19 cellular contexts compared by ENCODE assay signal in the genomic region with DNA sequence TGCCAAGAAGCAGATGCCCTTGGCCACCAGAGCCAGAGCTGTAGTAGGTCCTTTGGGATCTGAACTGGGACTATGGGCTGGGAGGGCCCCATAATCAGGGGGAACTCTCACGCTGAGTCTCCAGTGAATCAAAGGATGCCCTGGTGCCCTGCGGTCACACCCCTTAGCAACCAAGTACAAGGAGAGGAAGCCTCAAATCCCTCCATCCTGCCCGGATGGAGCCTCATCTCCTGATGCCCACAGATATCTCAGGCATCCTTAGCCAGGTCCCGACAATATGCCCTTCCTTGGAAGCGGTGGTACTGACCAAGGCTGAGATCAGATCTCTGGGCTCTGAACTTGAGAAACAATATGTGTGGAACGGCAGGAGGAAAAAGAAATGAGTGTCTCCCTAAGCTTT. TPM values are rescaled to one million over a fixed set of nuclear protein-coding genes. Genes with fewer than 3 reads are reported as not detected.
DNase-seq lines count a peak whose midpoint lies in the region; ATAC-seq and TF ChIP-seq lines count a peak whose summit lies in the region.
"Had no signal": no experiment of that assay in that cellular context is flagged by ENCODE, and none has a peak within 500 bp of the region (broad histone marks: within the 10 kb centered on the region; RNA-seq: fewer than 3 reads in every experiment).

No MANE protein-coding gene starts in this region.

- H3K27me3 ChIP-seq in fibroblast of lung (ENCODE audit: control insufficient read depth, insufficient read depth, low read length) (no peaks in the 10 kb centered on the region), colonic mucosa (peaks cover 7% of the 10 kb centered on the region)
- H3K27me3 ChIP-seq: tibial artery had no signal

- TF ChIP-seq CTCF in fibroblast of lung (conservative IDR thresholded peaks at IDR 0.05 in 1 of 2, IDR thresholded peaks at IDR 0.05 in 1 of 2; ENCODE audit: low read depth in 1 of 2, low read length in 2 of 2) (no peak), progenitor cell of endocrine pancreas (IDR thresholded peaks at IDR 0.05; ENCODE audit: unreplicated experiment) (no peak), colonic mucosa (IDR thresholded peaks at IDR 0.05) (no peak)

- peak overlapping the region; percentile 12 for H3K27ac Mint-ChIP-seq in activated T-helper 17 cell treated with anti-CD3 and anti-CD28 coated beads, Interleukin-2, amount 50 U/mL, for 72 hours
- H3K27ac Mint-ChIP-seq in progenitor cell of endocrine pancreas = peak overlapping the region; percentile 57
- H3K27ac Mint-ChIP-seq in effector memory CD8-positive, alpha-beta T cell = no peak overlapping the region

- H3K9ac ChIP-seq in fibroblast of lung (ENCODE audit: insufficient read depth, low read length) = no peak overlapping the region
- peak overlapping the region in 1 of 2 donors; percentile 35 for H3K9ac ChIP-seq in colonic mucosa (ENCODE audit: low read depth in 2 of 2, low read length in 2 of 2)

- H3K27me3 Mint-ChIP-seq in activated T-helper 17 cell treated with anti-CD3 and anti-CD28 coated beads, Interleukin-2, amount 50 U/mL, for 72 hours = peaks cover 12% of the 10 kb centered on the region
- H3K27me3 Mint-ChIP-seq in progenitor cell of endocrine pancreas = no peaks in the 10 kb centered on the region
- H3K27me3 Mint-ChIP-seq in effector memory CD8-positive, alpha-beta T cell = peaks cover 10 to 15% of the 10 kb centered on the region in 2 donors

- intact Hi-C loops in colonic mucosa (cut with DNase I) = no loop called here
- intact Hi-C loops in head of caudate nucleus (cut with DNase I) = no loop called here

- peaks cover 19% of the 10 kb centered on the region for H3K79me2 ChIP-seq in fibroblast of lung (ENCODE audit: control insufficient read depth, insufficient read depth, low read length)

- peak overlapping the region; percentile 94 for H3K4me2 ChIP-seq in fibroblast of lung (ENCODE audit: extremely low read depth, insufficient read depth, low read length)

- H3K36me3 ChIP-seq in fibroblast of lung (ENCODE audit: control insufficient read depth, insufficient read depth, low read length) (peaks cover 10% of the 10 kb centered on the region), colonic mucosa (no peaks in the 10 kb centered on the region)
- H3K36me3 ChIP-seq: prostate gland had no signal

- H3K4me1 ChIP-seq in fibroblast of lung (ENCODE audit: control insufficient read depth, extremely low read depth, insufficient read depth, low read length) (peaks cover 7% of the 10 kb centered on the region), colonic mucosa (no peaks in the 10 kb centered on the region)

- H3K4me1 Mint-ChIP-seq in activated T-helper 17 cell treated with anti-CD3 and anti-CD28 coated beads, Interleukin-2, amount 50 U/mL, for 72 hours = peaks cover 4% of the 10 kb centered on the region
- peaks cover 17% of the 10 kb centered on the region for H3K4me1 Mint-ChIP-seq in progenitor cell of endocrine pancreas (ENCODE audit: low read depth)
- H3K4me1 Mint-ChIP-seq in effector memory CD8-positive, alpha-beta T cell (ENCODE audit: low read depth in 2 of 2) = peaks cover 0 to 4% of the 10 kb centered on the region in 2 donors

- H3K9me3 Mint-ChIP-seq in activated T-helper 17 cell treated with anti-CD3 and anti-CD28 coated beads, Interleukin-2, amount 50 U/mL, for 72 hours = no peaks in the 10 kb centered on the region
- H3K9me3 Mint-ChIP-seq in progenitor cell of endocrine pancreas (ENCODE audit: low read depth) = no peaks in the 10 kb centered on the region
- no peaks in the 10 kb centered on the region for H3K9me3 Mint-ChIP-seq in effector memory CD8-positive, alpha-beta T cell

- H2AFZ ChIP-seq in fibroblast of lung (ENCODE audit: low read length) = no peak overlapping the region

- H3K4me3 Mint-ChIP-seq in activated T-helper 17 cell treated with anti-CD3 and anti-CD28 coated beads, Interleukin-2, amount 50 U/mL, for 72 hours = no peak overlapping the region
- no peak overlapping the region for H3K4me3 Mint-ChIP-seq in progenitor cell of endocrine pancreas (ENCODE audit: low read depth)
- H3K4me3 Mint-ChIP-seq in effector memory CD8-positive, alpha-beta T cell = no peak overlapping the region

- H3K27ac ChIP-seq in fibroblast of lung (ENCODE audit: insufficient read depth, low read length) (peak overlapping the region; percentile 86), colonic mucosa (no peak overlapping the region)
- H3K27ac ChIP-seq: prostate gland had no signal

- H3K36me3 Mint-ChIP-seq in activated T-helper 17 cell treated with anti-CD3 and anti-CD28 coated beads, Interleukin-2, amount 50 U/mL, for 72 hours (ENCODE audit: low read depth) = no peaks in the 10 kb centered on the region
- no peaks in the 10 kb centered on the region for H3K36me3 Mint-ChIP-seq in progenitor cell of endocrine pancreas (ENCODE audit: insufficient read depth)
- peaks cover 8% of the 10 kb centered on the region for H3K36me3 Mint-ChIP-seq in effector memory CD8-positive, alpha-beta T cell (ENCODE audit: insufficient read depth)

- no peak for ATAC-seq in activated T-helper 17 cell treated with anti-CD3 and anti-CD28 coated beads, Interleukin-2, amount 50 U/mL, for 72 hours (replicated peaks)
- no peak for ATAC-seq in effector memory CD8-positive, alpha-beta T cell (replicated peaks)
- no peak for ATAC-seq in HG02588 (IDR thresholded peaks at IDR 0.05; ENCODE audit: unreplicated experiment)

- no peaks in the 10 kb centered on the region for H4K20me1 ChIP-seq in fibroblast of lung (ENCODE audit: control insufficient read depth, extremely low read depth, insufficient read depth, low read length)

- DNase-seq in COLO829 (ENCODE audit: low spot score) = peak; percentile 13
- no peak for DNase-seq in fibroblast of lung (ENCODE audit: low read depth in 2 of 2)
- DNase-seq in progenitor cell of endocrine pancreas (ENCODE audit: low spot score, unreplicated experiment) = no peak
- DNase-seq in effector memory CD8-positive, alpha-beta T cell = no peak
- DNase-seq in colonic mucosa = no peak
- no peak for DNase-seq in head of caudate nucleus
- DNase-seq: activated CD4-positive, CD25-positive, alpha-beta regulatory T cell; activated effector memory CD4-positive, alpha-beta T cell treated with anti-CD3 and anti-CD28 coated beads, Interleukin-2, amount 50 U/mL, for 16 hours; aorta; effector CD4-positive, alpha-beta T cell; midbrain; NCI-H2107; NCI-H82; T-helper 1 cell; tibial artery had no signal

- H3K4me3 ChIP-seq in fibroblast of lung (replicated peaks in 1 of 4; ENCODE audit: control extremely low read depth in 1 of 4, insufficient read depth in 1 of 4, low read depth in 3 of 4, low read length in 4 of 4) = peak overlapping the region; percentile 64 to 77 (median 68)
- no peak overlapping the region for H3K4me3 ChIP-seq in colonic mucosa
- H3K4me3 ChIP-seq: prostate gland had no signal

- H3K9me3 ChIP-seq in fibroblast of lung (ENCODE audit: control insufficient read depth, insufficient read depth, low read depth, low read length) (no peaks in the 10 kb centered on the region), colonic mucosa (no peaks in the 10 kb centered on the region)
- H3K9me3 ChIP-seq: prostate gland, tibial artery had no signal

RNA-seq across cellular contexts. Expression of a gene that starts 1.7 kb away (rescaled TPM):
- 10 to 100 TPM in 1 of 2 donors, 1 to 10 TPM in 1; 6.5 to 17.6 TPM for total RNA-seq in activated T-helper 17 cell treated with anti-CD3 and anti-CD28 coated beads, Interleukin-2, amount 50 U/mL, for 72 hours
- 18.7 and 20.0 TPM in 2 replicates for total RNA-seq in fibroblast of lung
- 6.6 and 11.1 TPM in 2 replicates for polyA plus RNA-seq in fibroblast of lung
- 33.4 and 58.7 TPM in 2 replicates for polyA plus RNA-seq in fibroblast of lung (2012)
- polyA minus RNA-seq in fibroblast of lung (ENCODE audit: low replicate concordance) = 18.3 and 27.2 TPM in 2 replicates
- 8.5 and 11.7 TPM in 2 replicates for total RNA-seq in progenitor cell of endocrine pancreas
- 1 to 10 TPM; 5.6 to 6.6 TPM for total RNA-seq in colonic mucosa

RNA-seq across cellular contexts. Expression of a gene that starts 5.5 kb away (rescaled TPM):
- 100 to 1,000 TPM in 1 of 2 donors, 10 to 100 TPM in 1; 75.1 to 129 TPM for total RNA-seq in activated T-helper 17 cell treated with anti-CD3 and anti-CD28 coated beads, Interleukin-2, amount 50 U/mL, for 72 hours
- total RNA-seq in fibroblast of lung (87.3 and 166 TPM in 2 replicates), progenitor cell of endocrine pancreas (44.5 and 48.9 TPM in 2 replicates), colonic mucosa (10 to 100 TPM; 23.9 to 33.3 TPM)
- 46.3 and 116 TPM in 2 replicates for polyA plus RNA-seq in fibroblast of lung
- polyA plus RNA-seq in fibroblast of lung (2012) = 53.8 and 120 TPM in 2 replicates
- polyA minus RNA-seq in fibroblast of lung (ENCODE audit: low replicate concordance) = 19.5 and 31.9 TPM in 2 replicates

RNA-seq across cellular contexts. Expression of a gene that starts 30.4 kb away (rescaled TPM):
- total RNA-seq in activated T-helper 17 cell treated with anti-CD3 and anti-CD28 coated beads, Interleukin-2, amount 50 U/mL, for 72 hours = 1 to 10 TPM in 1 of 2 donors, not detected in 1; 1.6 TPM
- total RNA-seq in fibroblast of lung = 7.7 and 11.1 TPM in 2 replicates
- 2.7 and 4.5 TPM in 2 replicates for polyA plus RNA-seq in fibroblast of lung
- 3.8 and 7.8 TPM in 2 replicates for polyA plus RNA-seq in fibroblast of lung (2012)
- 2.1 and 2.2 TPM in 2 replicates for polyA minus RNA-seq in fibroblast of lung (ENCODE audit: low replicate concordance)
- 20.5 and 22.1 TPM in 2 replicates for total RNA-seq in progenitor cell of endocrine pancreas
- total RNA-seq in colonic mucosa = 1 to 10 TPM in 1 of 2 donors, under 1 TPM in 1; 0.79 to 2.8 TPM

RNA-seq across cellular contexts. Expression of a gene that starts 31.9 kb away (rescaled TPM):
- not detected for total RNA-seq in activated T-helper 17 cell treated with anti-CD3 and anti-CD28 coated beads, Interleukin-2, amount 50 U/mL, for 72 hours
- total RNA-seq in fibroblast of lung = 0.51 and 0.83 TPM in 2 replicates
- 0.10 and 0.28 TPM in 2 replicates for polyA plus RNA-seq in fibroblast of lung
- polyA plus RNA-seq in fibroblast of lung (2012) = 0.19 and 0.24 TPM in 2 replicates
- polyA minus RNA-seq in fibroblast of lung (ENCODE audit: low replicate concordance) = 0.63 TPM in 1 of 2 replicates, not detected in the other
- 0.46 TPM in 1 of 2 replicates, not detected in the other for total RNA-seq in progenitor cell of endocrine pancreas
- not detected for total RNA-seq in colonic mucosa
- total RNA-seq: RPMI7951 had no signal
- polyA plus RNA-seq: aorta had no signal

RNA-seq across cellular contexts. Expression of a gene that starts 33.4 kb away (rescaled TPM):
- total RNA-seq in activated T-helper 17 cell treated with anti-CD3 and anti-CD28 coated beads, Interleukin-2, amount 50 U/mL, for 72 hours = 100 to 1,000 TPM; 158 to 184 TPM
- total RNA-seq in fibroblast of lung = 130 and 137 TPM in 2 replicates
- polyA plus RNA-seq in fibroblast of lung = 101 and 129 TPM in 2 replicates
- polyA plus RNA-seq in fibroblast of lung (2012) = 179 and 237 TPM in 2 replicates
- 127 and 321 TPM in 2 replicates for polyA minus RNA-seq in fibroblast of lung (ENCODE audit: low replicate concordance)
- total RNA-seq in progenitor cell of endocrine pancreas = 149 and 165 TPM in 2 replicates
- total RNA-seq in colonic mucosa = 100 to 1,000 TPM; 180 to 184 TPM

Comparison
In these comparisons a context has a peak if more than half of its experiments do, and no peak if none do; other contexts are left out.
1. H3K27ac Mint-ChIP-seq: peak in activated T-helper 17 cell treated with anti-CD3 and anti-CD28 coated beads, Interleukin-2, amount 50 U/mL, for 72 hours (single experiment) and progenitor cell of endocrine pancreas (single experiment); none in effector memory CD8-positive, alpha-beta T cell (0 of 2).